1 cellular context compared by ENCODE assay signal in genomic region chr10:72097448-72098300, GRCh38.
TF ChIP-seq lines count a peak whose summit lies in the region.

No MANE protein-coding gene starts in this region.

TF ChIP-seq in K562, 482 proteins besides CTCF, POLR2A, EP300 and RAD21 (continued from another document and continues in another):
- no peak for TF ChIP-seq ZBTB43 (CRISPR knock-in tag; IDR thresholded peaks at IDR 0.05)
- TF ChIP-seq ZNF280B (CRISPR knock-in tag; IDR thresholded peaks at IDR 0.05) = no peak
- TF ChIP-seq ZNF280A (IDR thresholded peaks at IDR 0.05; ENCODE audit: low read depth, partially characterized antibody) = no peak
- no peak for TF ChIP-seq PTRF (tag; IDR thresholded peaks at IDR 0.05)
- TF ChIP-seq ID3 (CRISPR knock-in tag; IDR thresholded peaks at IDR 0.05) = no peak
- no peak for TF ChIP-seq ID3 (tag; IDR thresholded peaks at IDR 0.05)
- no peak for TF ChIP-seq DDX20 (tag; IDR thresholded peaks at IDR 0.05; ENCODE audit: low read depth)
- no peak for TF ChIP-seq GATAD2A (IDR thresholded peaks at IDR 0.05)
- TF ChIP-seq XRCC4 (IDR thresholded peaks at IDR 0.05; ENCODE audit: extremely low read depth, insufficient read depth, insufficient read length) = no peak
- TF ChIP-seq POLR3A (IDR thresholded peaks at IDR 0.05; ENCODE audit: borderline replicate concordance, extremely low read depth, insufficient read depth, insufficient read length) = no peak
- peak; percentile 22; the same call in 1 of the 2 replicates for TF ChIP-seq TAL1 (IDR thresholded peaks at IDR 0.05)
- no peak for TF ChIP-seq HOXB6 (CRISPR knock-in tag; IDR thresholded peaks at IDR 0.05; ENCODE audit: borderline replicate concordance)
- no peak for TF ChIP-seq CEBPB (tag; IDR thresholded peaks at IDR 0.05)
- TF ChIP-seq ZBTB34 (CRISPR knock-in tag; IDR thresholded peaks at IDR 0.05) = no peak
- TF ChIP-seq ZNF347 (CRISPR knock-in tag; IDR thresholded peaks at IDR 0.05; ENCODE audit: low read depth) = no peak
- no peak for TF ChIP-seq ZBTB17 (CRISPR knock-in tag; IDR thresholded peaks at IDR 0.05)
- no peak for TF ChIP-seq U2AF1 (optimal IDR thresholded peaks at IDR 0.05; ENCODE audit: low read depth, low read length)
- TF ChIP-seq ZBTB8A (IDR thresholded peaks at IDR 0.05; ENCODE audit: partially characterized antibody) = no peak
- peak; percentile 93 for TF ChIP-seq SMARCA4 (IDR thresholded peaks at IDR 0.05)
- no peak for TF ChIP-seq TSHZ1 (CRISPR knock-in tag; IDR thresholded peaks at IDR 0.05)
- no peak for TF ChIP-seq BMI1 (IDR thresholded peaks at IDR 0.05; ENCODE audit: low read length)
- no peak for TF ChIP-seq ZNF584 (CRISPR knock-in tag; IDR thresholded peaks at IDR 0.05; ENCODE audit: low read depth)
- no peak for TF ChIP-seq ZNF431 (CRISPR knock-in tag; IDR thresholded peaks at IDR 0.05)
- peak; percentile 64 to 72; a peak in 3 of 4 replicates for TF ChIP-seq KDM1A (IDR thresholded peaks at IDR 0.05)
- TF ChIP-seq ETS2 (tag; IDR thresholded peaks at IDR 0.05; ENCODE audit: borderline replicate concordance, poor library complexity, severe bottlenecking) = no peak
- TF ChIP-seq NFIX (CRISPR knock-in tag; IDR thresholded peaks at IDR 0.05; ENCODE audit: low read depth) = no peak
- TF ChIP-seq CAMTA2 (CRISPR knock-in tag; conservative IDR thresholded peaks at IDR 0.05) = no peak
- TF ChIP-seq ZC3H11A (IDR thresholded peaks at IDR 0.05; ENCODE audit: low read depth, low read length) = no peak
- no peak for TF ChIP-seq MCM2 (IDR thresholded peaks at IDR 0.05; ENCODE audit: low read depth)
- TF ChIP-seq ZNF407 (IDR thresholded peaks at IDR 0.05; ENCODE audit: low read depth) = no peak
- TF ChIP-seq SMAD4 (CRISPR knock-in tag; conservative IDR thresholded peaks at IDR 0.05) = no peak
- no peak for TF ChIP-seq TRIM28 (IDR thresholded peaks at IDR 0.05)
- no peak for TF ChIP-seq XRCC3 (IDR thresholded peaks at IDR 0.05)
- TF ChIP-seq ATF1 (CRISPR knock-in tag; IDR thresholded peaks at IDR 0.05) = no peak
- TF ChIP-seq ATF1 (tag; IDR thresholded peaks at IDR 0.05) = peak; percentile 80
- no peak for TF ChIP-seq HMG20B (CRISPR knock-in tag; IDR thresholded peaks at IDR 0.05)
- TF ChIP-seq PRMT5 (CRISPR knock-in tag; IDR thresholded peaks at IDR 0.05) = no peak
- TF ChIP-seq ZNF668 (CRISPR knock-in tag; IDR thresholded peaks at IDR 0.05) = no peak
- no peak for TF ChIP-seq CHAMP1 (IDR thresholded peaks at IDR 0.05)
- peak; percentile 79 for TF ChIP-seq FOS (IDR thresholded peaks at IDR 0.05; ENCODE audit: extremely low read depth, insufficient read length)
- TF ChIP-seq BDP1 (IDR thresholded peaks at IDR 0.05; ENCODE audit: insufficient read depth, insufficient read length) = no peak
- no peak for TF ChIP-seq ZC3H4 (CRISPR knock-in tag; IDR thresholded peaks at IDR 0.05; ENCODE audit: borderline replicate concordance)
- no peak for TF ChIP-seq ZNF57 (CRISPR knock-in tag; IDR thresholded peaks at IDR 0.05)
- TF ChIP-seq EHMT2 (IDR thresholded peaks at IDR 0.05) = no peak
- no peak for TF ChIP-seq ZNF121 (CRISPR knock-in tag; conservative IDR thresholded peaks at IDR 0.05)
- TF ChIP-seq ZNF133 (CRISPR knock-in tag; IDR thresholded peaks at IDR 0.05) = no peak
- TF ChIP-seq ZNF224 (CRISPR knock-in tag; IDR thresholded peaks at IDR 0.05) = no peak
- no peak for TF ChIP-seq MAFF (IDR thresholded peaks at IDR 0.05; ENCODE audit: low read length)
- TF ChIP-seq KDM5B (IDR thresholded peaks at IDR 0.05; ENCODE audit: insufficient replicate concordance, low read depth, low read length) = no peak
- peak; percentile 78 for TF ChIP-seq NEUROD1 (IDR thresholded peaks at IDR 0.05; ENCODE audit: borderline replicate concordance, low read depth, low read length, partially characterized antibody)
- no peak for TF ChIP-seq RFX7 (CRISPR knock-in tag; IDR thresholded peaks at IDR 0.05)
- no peak for TF ChIP-seq FOXJ2 (tag; IDR thresholded peaks at IDR 0.05)
